9 cellular contexts compared by ENCODE assay signal in genomic region chr9:17134396-17134842, GRCh38. TPM values are rescaled to one million over a fixed set of nuclear protein-coding genes. Genes with fewer than 3 reads are reported as not detected.
A peak's percentile ranks its signal among the peaks of the same experiment; 100 is the strongest.
DNase-seq lines count a peak whose midpoint lies in the region; ATAC-seq and TF ChIP-seq lines count a peak whose summit lies in the region.
"Had no signal": no experiment of that assay in that cellular context is flagged by ENCODE, and none has a peak within 500 bp of the region (broad histone marks: within the 10 kb centered on the region; RNA-seq: fewer than 3 reads in every experiment).

No MANE protein-coding gene starts in this region.

- H3K4me1 ChIP-seq in ACC112 (ENCODE audit: control insufficient read depth, insufficient read depth, low read length, unreplicated experiment), result peaks cover 20% of the 10 kb centered on the region

- intact Hi-C loops in left colon (cut with DNase I, micrococcal nuclease), result no loop called here

- no peaks in the 10 kb centered on the region for H3K27me3 ChIP-seq in ACC112 (ENCODE audit: insufficient read depth, low read length)

- peaks cover 4% of the 10 kb centered on the region; the same call in 1 of the 2 replicates for H3K36me3 ChIP-seq in ACC112 (ENCODE audit: insufficient read depth, low read length)

- ATAC-seq in left colon (peak; percentile 10), GM21447 (IDR thresholded peaks at IDR 0.05; ENCODE audit: unreplicated experiment) (no peak)

- in situ Hi-C loops in astrocyte of the spinal cord (cut with HindIII; ENCODE audit: low sequenced_read_pairs), result no loop called here

- peak; percentile 20 for DNase-seq in HPDE6-E6E7 (ENCODE audit: extremely low spot score)
- no peak for DNase-seq in astrocyte of the spinal cord (ENCODE audit: low read depth, low spot score)
- DNase-seq in left colon, result no peak
- DNase-seq in COLO668 (lab: John Stamatoyannopoulos, UW; ENCODE audit: unreplicated experiment), result no peak
- DNase-seq in NCI-H146 (lab: John Stamatoyannopoulos, UW), result no peak

- H3K27ac ChIP-seq in ACC112 (ENCODE audit: low read depth, low read length) (peak overlapping the region; percentile 60), temporal lobe (ENCODE audit: low read depth, low read length) (peak overlapping the region; percentile 11)
- H3K27ac ChIP-seq: epithelial cell of prostate had no signal

- H3K79me2 ChIP-seq in ACC112 (ENCODE audit: control insufficient read depth, insufficient read depth, low read length, unreplicated experiment), result peaks cover 35% of the 10 kb centered on the region

- no peak for TF ChIP-seq CTCF in astrocyte of the spinal cord (IDR thresholded peaks at IDR 0.05; ENCODE audit: low read depth, low read length)

- peak overlapping the region; percentile 100 for H2AFZ ChIP-seq in ACC112 (ENCODE audit: low read length, unreplicated experiment)

- H3K4me3 ChIP-seq in ACC112 (ENCODE audit: low read depth, low read length), result peak overlapping the region; percentile 94
- H3K4me3 ChIP-seq in astrocyte of the spinal cord (ENCODE audit: low read depth, low read length), result peak overlapping the region; percentile 88

RNA-seq across cellular contexts. Expression of gene CNTLN, which starts 0.4 kb away (rescaled TPM):
- total RNA-seq in left colon (1 to 10 TPM; 1.6 to 2.0 TPM), temporal lobe (13.5 TPM)
